Comparison of ENCODE assay signal across 8 cellular contexts in genomic region chr17:19003543-19003965, GRCh38. TPM values are rescaled to one million over a fixed set of nuclear protein-coding genes. Genes with fewer than 3 reads are reported as not detected.
DNase-seq lines count a peak whose midpoint lies in the region; ATAC-seq and TF ChIP-seq lines count a peak whose summit lies in the region.

No MANE protein-coding gene starts in this region.

- intact Hi-C loops in body of pancreas (cut with DNase I) = no loop called here
- intact Hi-C loops in lower lobe of right lung (cut with DNase I) = no loop called here
- intact Hi-C loops in transverse colon (cut with DNase I; ENCODE audit: low total_unique reads) = no loop called here

- peaks cover 31% of the 10 kb centered on the region for H3K4me1 Mint-ChIP-seq in activated T-cell treated with anti-CD3 and anti-CD28 coated beads, Interleukin-2, amount 50 U/mL, for 72 hours (ENCODE audit: low read depth)
- no peaks in the 10 kb centered on the region for H3K4me1 Mint-ChIP-seq in endothelial cell (ENCODE audit: unreplicated experiment)

- 29 to 58% methylated on average over 10 to 38 of the region's 39 CpGs for WGBS in body of pancreas, 2 donors
- 41% methylated on average over 39 of the region's 39 CpGs; no CpG with 5 or more reads in 1 of the 2 donors for WGBS in transverse colon (ENCODE audit: low coverage in 1 of 2), 2 donors

- TF ChIP-seq POLR2A in body of pancreas (IDR thresholded peaks at IDR 0.05) (no peak), transverse colon (IDR thresholded peaks at IDR 0.05) (no peak)

- no peak overlapping the region for H3K27ac Mint-ChIP-seq in activated T-cell treated with anti-CD3 and anti-CD28 coated beads, Interleukin-2, amount 50 U/mL, for 72 hours
- no peak overlapping the region for H3K27ac Mint-ChIP-seq in endothelial cell (ENCODE audit: unreplicated experiment)

- H3K36me3 Mint-ChIP-seq in activated T-cell treated with anti-CD3 and anti-CD28 coated beads, Interleukin-2, amount 50 U/mL, for 72 hours (ENCODE audit: insufficient read depth in 2 of 2) = peaks cover 0 to 6% of the 10 kb centered on the region in 2 donors
- no peaks in the 10 kb centered on the region for H3K36me3 Mint-ChIP-seq in endothelial cell (ENCODE audit: low read depth, unreplicated experiment)

- peak overlapping the region in 1 of 2 donors; percentile 54 for H3K4me3 ChIP-seq in body of pancreas
- H3K4me3 ChIP-seq in lower lobe of right lung = peak overlapping the region; percentile 71
- H3K4me3 ChIP-seq in transverse colon = peak overlapping the region; percentile 64 to 86 (median 81)

- H3K4me3 Mint-ChIP-seq in activated T-cell treated with anti-CD3 and anti-CD28 coated beads, Interleukin-2, amount 50 U/mL, for 72 hours = peak overlapping the region; percentile 81 to 89
- H3K4me3 Mint-ChIP-seq in endothelial cell (ENCODE audit: unreplicated experiment) = no peak overlapping the region

- no peak for ATAC-seq in activated T-cell treated with anti-CD3 and anti-CD28 coated beads, Interleukin-2, amount 50 U/mL, for 72 hours (replicated peaks in 1 of 2)
- no peak for ATAC-seq in body of pancreas
- no peak for ATAC-seq in lower lobe of right lung
- ATAC-seq in GM18517 (IDR thresholded peaks at IDR 0.05; ENCODE audit: unreplicated experiment) = no peak
- ATAC-seq in HG03196 (IDR thresholded peaks at IDR 0.05; ENCODE audit: unreplicated experiment) = no peak

- H3K27ac ChIP-seq in body of pancreas (peak overlapping the region in 3 of 4 donors; percentile 77 to 87 (median 83)), lower lobe of right lung (no peak overlapping the region), transverse colon (peak overlapping the region; percentile 77 to 94 (median 91))

- no peak for TF ChIP-seq EP300 in transverse colon (IDR thresholded peaks at IDR 0.05; ENCODE audit: low read depth)

- H3K27me3 ChIP-seq in body of pancreas (no peaks in the 10 kb centered on the region), lower lobe of right lung (ENCODE audit: low read depth) (no peaks in the 10 kb centered on the region), transverse colon (no peaks in the 10 kb centered on the region)

- TF ChIP-seq CTCF in body of pancreas (IDR thresholded peaks at IDR 0.05) (no peak), lower lobe of right lung (IDR thresholded peaks at IDR 0.05) (no peak), transverse colon (IDR thresholded peaks at IDR 0.05) (no peak), endothelial cell (IDR thresholded peaks at IDR 0.05; ENCODE audit: unreplicated experiment) (no peak)

- DNase-seq in activated T-cell treated with anti-CD3 and anti-CD28 coated beads, Interleukin-2, amount 50 U/mL, for 72 hours = no peak
- DNase-seq in activated T-cell treated with anti-CD3 and anti-CD28 coated beads, Interleukin-2, amount 50 U/mL, for 1 hour = no peak
- DNase-seq in body of pancreas (no peak), lower lobe of right lung (no peak), transverse colon (no peak), endothelial cell (ENCODE audit: low spot score) (no peak)

- no peaks in the 10 kb centered on the region for H3K36me3 ChIP-seq in body of pancreas (replicated peaks in 1 of 2; ENCODE audit: insufficient read depth in 1 of 2, low read depth in 2 of 2)
- no peaks in the 10 kb centered on the region for H3K36me3 ChIP-seq in lower lobe of right lung
- H3K36me3 ChIP-seq in transverse colon = no peaks in the 10 kb centered on the region

- H3K4me1 ChIP-seq in body of pancreas (peaks cover 49% of the 10 kb centered on the region), lower lobe of right lung (peaks cover 27% of the 10 kb centered on the region), transverse colon (peaks cover 6 to 42% (median 35%) of the 10 kb centered on the region in 4 donors)

- H3K27me3 Mint-ChIP-seq in activated T-cell treated with anti-CD3 and anti-CD28 coated beads, Interleukin-2, amount 50 U/mL, for 72 hours (ENCODE audit: low read depth) = no peaks in the 10 kb centered on the region
- no peaks in the 10 kb centered on the region for H3K27me3 Mint-ChIP-seq in endothelial cell (ENCODE audit: unreplicated experiment)

- H3K9me3 ChIP-seq in body of pancreas (no peaks in the 10 kb centered on the region), lower lobe of right lung (no peaks in the 10 kb centered on the region), transverse colon (no peaks in the 10 kb centered on the region)

- in situ Hi-C loops in transverse colon (cut with MboI; ENCODE audit: low pct_ligation_motif_present in 1 of 4, low pct_unique_long_range_greater_than_20kb in 1 of 4, low sequenced_read_pairs in 3 of 4) = no loop called here

- H3K9me3 Mint-ChIP-seq in activated T-cell treated with anti-CD3 and anti-CD28 coated beads, Interleukin-2, amount 50 U/mL, for 72 hours = no peaks in the 10 kb centered on the region
- no peaks in the 10 kb centered on the region for H3K9me3 Mint-ChIP-seq in endothelial cell (ENCODE audit: unreplicated experiment)

RNA-seq across cellular contexts. Expression of gene FAM83G, which starts 1.0 kb away (rescaled TPM):
- 10 to 100 TPM; 10.9 to 11.3 TPM for total RNA-seq in activated T-cell treated with anti-CD3 and anti-CD28 coated beads, Interleukin-2, amount 50 U/mL, for 72 hours
- total RNA-seq in body of pancreas (10 to 100 TPM; 11.4 to 16.5 TPM), lower lobe of right lung (5.8 TPM), transverse colon (10 to 100 TPM; 33.6 to 75.6 (median 39.4) TPM), endothelial cell (ENCODE audit: unreplicated experiment) (1.6 TPM)

RNA-seq across cellular contexts. Expression of gene GRAP, which starts 43.2 kb away (rescaled TPM):
- 10 to 100 TPM in 1 of 2 donors, 1 to 10 TPM in 1; 9.7 to 15.9 TPM for total RNA-seq in activated T-cell treated with anti-CD3 and anti-CD28 coated beads, Interleukin-2, amount 50 U/mL, for 72 hours
- total RNA-seq in body of pancreas = 1 to 10 TPM in 1 of 2 donors, under 1 TPM in 1; 0.33 to 1.8 TPM
- total RNA-seq in lower lobe of right lung = 8.5 TPM
- total RNA-seq in transverse colon = 10 to 100 TPM in 1 of 4 donors, 1 to 10 TPM in 3; 1.6 to 20.2 (median 5.5) TPM
- 50.2 TPM for total RNA-seq in endothelial cell (ENCODE audit: unreplicated experiment)

RNA-seq across cellular contexts. Expression of gene SLC5A10, which starts 51.6 kb away (rescaled TPM):
- not detected for total RNA-seq in activated T-cell treated with anti-CD3 and anti-CD28 coated beads, Interleukin-2, amount 50 U/mL, for 72 hours
- total RNA-seq in body of pancreas = not detected
- total RNA-seq in lower lobe of right lung = not detected
- not detected for total RNA-seq in transverse colon
- 0.08 TPM for total RNA-seq in endothelial cell (ENCODE audit: unreplicated experiment)
